ENCODE assay signal across 1 cellular context in the genomic region with DNA sequence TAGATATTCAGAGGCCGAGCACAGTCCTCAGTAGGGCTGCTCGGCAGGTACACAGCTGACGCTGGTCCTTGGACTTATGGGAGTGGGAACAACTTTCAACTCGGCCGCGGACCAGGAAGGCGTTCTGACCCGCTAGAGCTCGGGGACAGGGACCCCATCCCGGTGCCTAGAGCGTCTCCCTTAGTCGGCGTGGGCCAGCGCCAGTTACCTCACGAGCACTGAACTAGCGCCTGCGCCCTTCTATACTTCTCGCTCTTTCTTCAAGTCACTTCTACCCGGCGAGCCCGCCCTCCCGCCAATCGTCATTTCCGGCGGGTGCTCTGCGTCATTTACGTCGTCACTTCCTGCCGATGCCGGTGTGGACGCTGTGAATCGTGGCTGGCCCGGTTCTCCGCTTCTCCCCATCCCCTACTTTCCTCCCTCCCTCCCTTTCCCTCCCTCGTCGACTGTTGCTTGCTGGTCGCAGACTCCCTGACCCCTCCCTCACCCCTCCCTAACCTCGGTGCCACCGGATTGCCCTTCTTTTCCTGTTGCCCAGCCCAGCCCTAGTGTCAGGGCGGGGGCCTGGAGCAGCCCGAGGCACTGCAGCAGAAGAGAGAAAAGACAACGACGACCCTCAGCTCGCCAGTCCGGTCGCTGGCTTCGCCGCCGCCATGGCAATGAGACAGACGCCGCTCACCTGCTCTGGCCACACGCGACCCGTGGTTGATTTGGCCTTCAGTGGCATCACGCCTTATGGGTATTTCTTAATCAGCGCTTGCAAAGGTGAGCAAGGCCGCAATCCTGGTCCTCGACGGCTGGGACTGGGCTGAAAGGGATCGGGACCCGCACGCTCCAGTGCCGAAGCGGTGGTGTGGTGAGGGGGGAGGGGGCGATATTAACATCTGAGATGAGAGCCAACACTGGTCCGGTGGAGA.
TF ChIP-seq lines count a peak whose summit lies in the region.

A gene with protein sequence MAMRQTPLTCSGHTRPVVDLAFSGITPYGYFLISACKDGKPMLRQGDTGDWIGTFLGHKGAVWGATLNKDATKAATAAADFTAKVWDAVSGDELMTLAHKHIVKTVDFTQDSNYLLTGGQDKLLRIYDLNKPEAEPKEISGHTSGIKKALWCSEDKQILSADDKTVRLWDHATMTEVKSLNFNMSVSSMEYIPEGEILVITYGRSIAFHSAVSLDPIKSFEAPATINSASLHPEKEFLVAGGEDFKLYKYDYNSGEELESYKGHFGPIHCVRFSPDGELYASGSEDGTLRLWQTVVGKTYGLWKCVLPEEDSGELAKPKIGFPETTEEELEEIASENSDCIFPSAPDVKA (plus strand): TSS at position 333 of the 917 bp plus-strand sequence. CDS start 321 bp downstream, at position 654.

TF ChIP-seq in H1, 55 proteins besides CTCF, POLR2A, EP300 and RAD21:
- TF ChIP-seq CREB1 (IDR thresholded peaks at IDR 0.05) (peak; percentile 98), GABPA (IDR thresholded peaks at IDR 0.05; ENCODE audit: borderline replicate concordance, insufficient read depth, low read length) (peak; percentile 90; the same call in 1 of the 2 replicates), CEBPB (IDR thresholded peaks at IDR 0.05; ENCODE audit: low read depth, low read length) (no peak), ASH2L (IDR thresholded peaks at IDR 0.05; ENCODE audit: low read length) (peak; percentile 63), TBP (IDR thresholded peaks at IDR 0.05; ENCODE audit: low read depth, low read length) (peak; percentile 90), NRF1 (IDR thresholded peaks at IDR 0.05; ENCODE audit: low read depth, low read length) (peak; percentile 36; the same call in 1 of the 2 replicates), KDM5A (IDR thresholded peaks at IDR 0.05; ENCODE audit: low read length) (0 out of 2 replicates have a peak, but pooled peaks have one; percentile 19), KDM4A (IDR thresholded peaks at IDR 0.05; ENCODE audit: low read depth, low read length, severe bottlenecking) (peak; percentile 58), CHD2 (IDR thresholded peaks at IDR 0.05; ENCODE audit: low read length) (peak; percentile 48; the same call in 1 of the 2 replicates), JUND (IDR thresholded peaks at IDR 0.05; ENCODE audit: low read length) (0 out of 2 replicates have a peak, but pooled peaks have one; percentile 58), BCL11A (IDR thresholded peaks at IDR 0.05; ENCODE audit: low read depth in 2 of 2, low read length in 2 of 2) (no peak), CTBP2 (IDR thresholded peaks at IDR 0.05; ENCODE audit: borderline replicate concordance, insufficient read depth, insufficient read length, low read length) (no peak), CHD1 (IDR thresholded peaks at IDR 0.05; ENCODE audit: low read depth, low read length) (no peak), POLR2AphosphoS5 (IDR thresholded peaks at IDR 0.05; ENCODE audit: low read depth, low read length) (peak; percentile 98), SIN3A (conservative IDR thresholded peaks at IDR 0.05 in 1 of 2, IDR thresholded peaks at IDR 0.05 in 1 of 2; ENCODE audit: low read depth in 1 of 2, low read length in 2 of 2) (peak in 1 of 2 experiments; percentile 58; a peak in 2 of 4 replicates), TCF12 (IDR thresholded peaks at IDR 0.05; ENCODE audit: low read depth, low read length) (no peak), TAF1 (IDR thresholded peaks at IDR 0.05; ENCODE audit: low read depth, low read length) (peak; percentile 89), MAFK (IDR thresholded peaks at IDR 0.05; ENCODE audit: low read depth, low read length) (no peak), BRCA1 (IDR thresholded peaks at IDR 0.05; ENCODE audit: low read depth, low read length) (no peak), PHF8 (conservative IDR thresholded peaks at IDR 0.05; ENCODE audit: low read depth, low read length) (peak; percentile 88), TEAD4 (IDR thresholded peaks at IDR 0.05; ENCODE audit: low read depth, low read length) (no peak), KDM1A (IDR thresholded peaks at IDR 0.05; ENCODE audit: borderline replicate concordance, low read length) (no peak), TAF7 (optimal IDR thresholded peaks at IDR 0.05; ENCODE audit: borderline replicate concordance, low read depth, low read length) (peak; percentile 15), SP1 (IDR thresholded peaks at IDR 0.05; ENCODE audit: low read depth, low read length) (peak; percentile 61; the same call in 1 of the 2 replicates), EZH2 (IDR thresholded peaks at IDR 0.05; ENCODE audit: low read depth, low read length, severe bottlenecking) (no peak), POU5F1 (IDR thresholded peaks at IDR 0.05; ENCODE audit: low read depth, low read length) (no peak), JUN (IDR thresholded peaks at IDR 0.05; ENCODE audit: low read depth, low read length) (no peak)
- TF ChIP-seq, protein P1, sequence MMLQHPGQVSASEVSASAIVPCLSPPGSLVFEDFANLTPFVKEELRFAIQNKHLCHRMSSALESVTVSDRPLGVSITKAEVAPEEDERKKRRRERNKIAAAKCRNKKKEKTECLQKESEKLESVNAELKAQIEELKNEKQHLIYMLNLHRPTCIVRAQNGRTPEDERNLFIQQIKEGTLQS (IDR thresholded peaks at IDR 0.05; ENCODE audit: insufficient read depth, low read depth, low read length) = no peak
- TF ChIP-seq, protein P2, sequence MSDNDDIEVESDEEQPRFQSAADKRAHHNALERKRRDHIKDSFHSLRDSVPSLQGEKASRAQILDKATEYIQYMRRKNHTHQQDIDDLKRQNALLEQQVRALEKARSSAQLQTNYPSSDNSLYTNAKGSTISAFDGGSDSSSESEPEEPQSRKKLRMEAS (IDR thresholded peaks at IDR 0.05) = peak; percentile 58; the same call in 1 of the 2 replicates
- TF ChIP-seq, protein P3, sequence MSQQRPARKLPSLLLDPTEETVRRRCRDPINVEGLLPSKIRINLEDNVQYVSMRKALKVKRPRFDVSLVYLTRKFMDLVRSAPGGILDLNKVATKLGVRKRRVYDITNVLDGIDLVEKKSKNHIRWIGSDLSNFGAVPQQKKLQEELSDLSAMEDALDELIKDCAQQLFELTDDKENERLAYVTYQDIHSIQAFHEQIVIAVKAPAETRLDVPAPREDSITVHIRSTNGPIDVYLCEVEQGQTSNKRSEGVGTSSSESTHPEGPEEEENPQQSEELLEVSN (IDR thresholded peaks at IDR 0.05) = peak; percentile 37; the same call in 1 of the 2 replicates
